ENCODE assay signal across 29 cellular contexts in the genomic region with DNA sequence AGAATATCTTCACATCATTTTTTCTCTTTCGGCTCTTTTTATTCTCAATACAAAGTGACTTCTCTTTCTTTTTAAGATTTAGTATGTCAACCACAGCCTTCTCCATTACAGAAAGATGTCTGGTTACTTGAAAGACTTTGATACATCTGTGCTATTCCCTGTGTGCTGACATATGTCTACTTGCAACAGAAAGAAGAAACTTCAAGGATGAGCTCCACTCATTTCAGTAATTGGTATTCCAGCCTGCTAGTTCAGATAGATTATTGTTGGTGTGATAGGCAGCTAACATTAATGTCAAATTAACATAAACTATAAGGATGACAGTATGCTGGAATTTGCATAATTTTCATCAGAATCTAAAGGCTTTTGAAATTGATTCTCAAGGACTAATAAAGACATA.
DNase-seq lines count a peak whose midpoint lies in the region; ATAC-seq and TF ChIP-seq lines count a peak whose summit lies in the region.
"Had no signal": no experiment of that assay in that cellular context is flagged by ENCODE, and none has a peak within 500 bp of the region (broad histone marks: within the 10 kb centered on the region; RNA-seq: fewer than 3 reads in every experiment).

No MANE protein-coding gene starts in this region.

- H3K27ac ChIP-seq in neural cell (ENCODE audit: low read length) (peak overlapping the region; percentile 77), body of pancreas (no peak overlapping the region)
- H3K27ac ChIP-seq: 22Rv1; A549; BLaER1; BLaER1 treated with 17β-estradiol and CSF1 and Interleukin-3, amounts not matched to agents 10 nM and 100 nM; C4-2B had no signal

- no peaks in the 10 kb centered on the region for H3F3A ChIP-seq in neural cell (ENCODE audit: insufficient read depth, low read length, poor library complexity, severe bottlenecking)

- H3K4me1 ChIP-seq in body of pancreas = no peaks in the 10 kb centered on the region
- H3K4me1 ChIP-seq: A549; BE2C; BLaER1; BLaER1 treated with 17β-estradiol and CSF1 and Interleukin-3, amounts not matched to agents 10 nM and 100 nM; Caco-2 had no signal

- H3K9ac ChIP-seq in neural cell (ENCODE audit: low read length) = peak overlapping the region; percentile 21
- H3K9ac ChIP-seq: BLaER1; BLaER1 treated with 17β-estradiol and CSF1 and Interleukin-3, amounts not matched to agents 10 nM and 100 nM had no signal

- peak; percentile 96 for TF ChIP-seq EP300 in neural cell (conservative IDR thresholded peaks at IDR 0.05; ENCODE audit: poor library complexity, severe bottlenecking)

- H3K9me2 ChIP-seq in neural cell (ENCODE audit: insufficient read depth, low read length) = no peaks in the 10 kb centered on the region

- TF ChIP-seq RAD21 in neural cell (conservative IDR thresholded peaks at IDR 0.05) = no peak

- intact Hi-C loops in body of pancreas (cut with DNase I) = no loop called here

- WGBS in body of pancreas, 2 donors = 69 to 86% methylated on average over 1 of the region's 1 CpG

- no peaks in the 10 kb centered on the region for H3K36me3 ChIP-seq in neural cell (ENCODE audit: insufficient read depth, low read length)
- no peaks in the 10 kb centered on the region for H3K36me3 ChIP-seq in body of pancreas (replicated peaks in 1 of 2; ENCODE audit: insufficient read depth in 1 of 2, low read depth in 2 of 2)
- H3K36me3 ChIP-seq: BE2C; BLaER1; BLaER1 treated with 17β-estradiol and CSF1 and Interleukin-3, amounts not matched to agents 10 nM and 100 nM had no signal

- no peak for ATAC-seq in body of pancreas
- ATAC-seq: A549; CD8-positive, alpha-beta T cell had no signal

- H3K27me3 ChIP-seq in neural cell (ENCODE audit: insufficient read depth, low read depth, low read length) = no peaks in the 10 kb centered on the region
- no peaks in the 10 kb centered on the region for H3K27me3 ChIP-seq in body of pancreas
- H3K27me3 ChIP-seq: BE2C; BLaER1; BLaER1 treated with 17β-estradiol and CSF1 and Interleukin-3, amounts not matched to agents 10 nM and 100 nM had no signal

- no peaks in the 10 kb centered on the region for H3K9me3 ChIP-seq in neural cell (ENCODE audit: low read length)
- no peaks in the 10 kb centered on the region for H3K9me3 ChIP-seq in body of pancreas
- H3K9me3 ChIP-seq: A549; BE2C; BLaER1; BLaER1 treated with 17β-estradiol and CSF1 and Interleukin-3, amounts not matched to agents 10 nM and 100 nM; Caco-2 had no signal

- H3K4me3 ChIP-seq in neural cell (ENCODE audit: low read length) = no peak overlapping the region
- H3K4me3 ChIP-seq in body of pancreas = no peak overlapping the region
- H3K4me3 ChIP-seq: A549; BLaER1; BLaER1 treated with 17β-estradiol and CSF1 and Interleukin-3, amounts not matched to agents 10 nM and 100 nM had no signal

- peak; percentile 2 for DNase-seq in putamen (ENCODE audit: low spot score)
- DNase-seq in activated T-cell treated with anti-CD3 and anti-CD28 coated beads, Interleukin-2, amount 50 U/mL, for 1 hour = no peak
- no peak for DNase-seq in body of pancreas
- DNase-seq: 8988T; ACHN; AML-193; BE2C; C1 segment of cervical spinal cord; Caco-2; Calu3; CD4-positive, alpha-beta memory T cell; CD4-positive, alpha-beta T cell; CD4-positive, CD25-positive, alpha-beta regulatory T cell; CD8-positive, alpha-beta memory T cell; CD8-positive, alpha-beta T cell; COR-L47; DMS 273 treated with DMSO at 0.1 percent for 48 hours; DMS153; DMS53; DMS79; DMS79 treated with DMSO at 0.1 percent for 48 hours; DND-41; EL had no signal

- no peak overlapping the region for H3K4me2 ChIP-seq in neural cell (ENCODE audit: low read length)
- H3K4me2 ChIP-seq: A549; BLaER1; BLaER1 treated with 17β-estradiol and CSF1 and Interleukin-3, amounts not matched to agents 10 nM and 100 nM had no signal

- no peak for TF ChIP-seq POLR2A in body of pancreas (IDR thresholded peaks at IDR 0.05)

- no peaks in the 10 kb centered on the region for H3K79me2 ChIP-seq in neural cell (replicated peaks; ENCODE audit: insufficient read depth, low read length)

- no peak for TF ChIP-seq CTCF in neural cell (IDR thresholded peaks at IDR 0.05; ENCODE audit: poor library complexity, severe bottlenecking)
- TF ChIP-seq CTCF in body of pancreas (IDR thresholded peaks at IDR 0.05) = no peak

- H4K20me1 ChIP-seq in neural cell (ENCODE audit: insufficient read depth) = no peaks in the 10 kb centered on the region
- H4K20me1 ChIP-seq: BLaER1; BLaER1 treated with 17β-estradiol and CSF1 and Interleukin-3, amounts not matched to agents 10 nM and 100 nM had no signal

- no peak overlapping the region for H2AFZ ChIP-seq in neural cell (ENCODE audit: low read depth, low read length)

TF ChIP-seq in neural cell, 6 proteins besides CTCF, POLR2A, EP300 and RAD21:
- TF ChIP-seq TAF1 (IDR thresholded peaks at IDR 0.05; ENCODE audit: low read depth) = no peak
- no peak for TF ChIP-seq MXI1 (conservative IDR thresholded peaks at IDR 0.05; ENCODE audit: poor library complexity, severe bottlenecking)
- peak; percentile 80 for TF ChIP-seq POLR2AphosphoS5 (IDR thresholded peaks at IDR 0.05)
- TF ChIP-seq EZH2 (IDR thresholded peaks at IDR 0.05; ENCODE audit: borderline replicate concordance, insufficient read depth, low read length, poor library complexity, severe bottlenecking) = no peak
- TF ChIP-seq, protein P1, sequence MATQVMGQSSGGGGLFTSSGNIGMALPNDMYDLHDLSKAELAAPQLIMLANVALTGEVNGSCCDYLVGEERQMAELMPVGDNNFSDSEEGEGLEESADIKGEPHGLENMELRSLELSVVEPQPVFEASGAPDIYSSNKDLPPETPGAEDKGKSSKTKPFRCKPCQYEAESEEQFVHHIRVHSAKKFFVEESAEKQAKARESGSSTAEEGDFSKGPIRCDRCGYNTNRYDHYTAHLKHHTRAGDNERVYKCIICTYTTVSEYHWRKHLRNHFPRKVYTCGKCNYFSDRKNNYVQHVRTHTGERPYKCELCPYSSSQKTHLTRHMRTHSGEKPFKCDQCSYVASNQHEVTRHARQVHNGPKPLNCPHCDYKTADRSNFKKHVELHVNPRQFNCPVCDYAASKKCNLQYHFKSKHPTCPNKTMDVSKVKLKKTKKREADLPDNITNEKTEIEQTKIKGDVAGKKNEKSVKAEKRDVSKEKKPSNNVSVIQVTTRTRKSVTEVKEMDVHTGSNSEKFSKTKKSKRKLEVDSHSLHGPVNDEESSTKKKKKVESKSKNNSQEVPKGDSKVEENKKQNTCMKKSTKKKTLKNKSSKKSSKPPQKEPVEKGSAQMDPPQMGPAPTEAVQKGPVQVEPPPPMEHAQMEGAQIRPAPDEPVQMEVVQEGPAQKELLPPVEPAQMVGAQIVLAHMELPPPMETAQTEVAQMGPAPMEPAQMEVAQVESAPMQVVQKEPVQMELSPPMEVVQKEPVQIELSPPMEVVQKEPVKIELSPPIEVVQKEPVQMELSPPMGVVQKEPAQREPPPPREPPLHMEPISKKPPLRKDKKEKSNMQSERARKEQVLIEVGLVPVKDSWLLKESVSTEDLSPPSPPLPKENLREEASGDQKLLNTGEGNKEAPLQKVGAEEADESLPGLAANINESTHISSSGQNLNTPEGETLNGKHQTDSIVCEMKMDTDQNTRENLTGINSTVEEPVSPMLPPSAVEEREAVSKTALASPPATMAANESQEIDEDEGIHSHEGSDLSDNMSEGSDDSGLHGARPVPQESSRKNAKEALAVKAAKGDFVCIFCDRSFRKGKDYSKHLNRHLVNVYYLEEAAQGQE (IDR thresholded peaks at IDR 0.05; ENCODE audit: borderline replicate concordance) = peak; percentile 79
